Comparison of ENCODE assay signal across 31 cellular contexts in the genomic region with DNA sequence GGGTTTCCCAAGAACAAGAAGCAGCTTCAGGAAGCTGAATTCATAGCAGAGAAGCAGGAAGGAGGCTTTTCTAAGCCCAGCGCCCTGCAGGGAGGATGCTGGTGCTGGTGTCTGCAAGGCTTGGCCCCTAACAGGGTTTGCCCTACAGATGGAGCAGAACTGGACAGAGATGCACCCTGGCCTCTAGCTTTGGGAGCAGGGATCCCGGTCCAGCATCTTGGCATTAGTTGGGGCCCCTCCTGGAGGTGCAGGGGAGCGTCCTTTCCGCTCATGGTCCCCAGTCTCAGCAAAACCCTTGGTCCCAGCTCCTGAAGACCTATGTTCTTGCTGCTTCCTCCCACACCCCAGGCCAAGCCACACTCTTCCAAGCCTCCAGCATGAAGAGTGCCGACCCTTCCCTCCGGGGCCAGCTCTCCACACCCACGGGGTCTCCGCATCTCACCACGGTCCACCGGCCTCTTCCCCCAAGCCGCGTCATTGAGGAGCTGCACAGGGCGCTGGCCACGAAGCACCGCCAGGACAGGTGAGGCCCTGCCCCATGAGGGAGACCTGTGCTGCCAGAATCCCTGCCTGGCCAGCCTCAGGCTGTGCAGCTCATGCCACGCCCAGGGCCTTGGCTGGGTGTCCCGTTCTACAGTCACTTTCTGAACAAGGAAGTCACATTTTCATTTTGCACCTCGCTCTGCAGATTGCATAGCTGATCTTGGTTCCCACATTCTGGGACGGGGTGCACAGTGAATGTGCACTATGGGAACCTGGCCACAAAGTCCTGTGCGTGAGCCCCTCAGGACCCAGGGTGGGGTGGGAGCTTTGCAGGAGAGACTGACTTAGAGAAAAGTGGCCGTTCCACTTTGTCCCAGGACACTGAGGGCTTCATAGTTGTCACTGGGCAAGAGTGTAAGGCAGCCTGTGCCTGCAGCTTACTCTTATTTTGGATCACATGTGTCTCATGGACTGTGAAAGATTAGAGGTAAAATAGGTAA.
A peak's percentile ranks its signal among the peaks of the same experiment; 100 is the strongest.
DNase-seq lines count a peak whose midpoint lies in the region; ATAC-seq and TF ChIP-seq lines count a peak whose summit lies in the region.
"Had no signal": no experiment of that assay in that cellular context is flagged by ENCODE, and none has a peak within 500 bp of the region (broad histone marks: within the 10 kb centered on the region; RNA-seq: fewer than 3 reads in every experiment).

No MANE protein-coding gene starts in this region.

- H3K27me3 ChIP-seq in foreskin keratinocyte: peaks cover 15% of the 10 kb centered on the region
- no peaks in the 10 kb centered on the region for H3K27me3 ChIP-seq in HAP-1 (ENCODE audit: low read depth)
- H3K27me3 ChIP-seq: BLaER1, body of pancreas, dorsolateral prefrontal cortex, gastrocnemius medialis, ovary had no signal

- no peaks in the 10 kb centered on the region for H3K36me3 ChIP-seq in HAP-1 (replicated peaks)
- H3K36me3 ChIP-seq: gastrocnemius medialis, ovary had no signal

- no peak overlapping the region for H3K27ac ChIP-seq in foreskin keratinocyte
- H3K27ac ChIP-seq: BLaER1, body of pancreas, gastrocnemius medialis, ovary, skin epidermis had no signal

- H3K4me1 ChIP-seq in foreskin keratinocyte (no peaks in the 10 kb centered on the region), HAP-1 (no peaks in the 10 kb centered on the region)
- H3K4me1 ChIP-seq: body of pancreas had no signal

- no peak for TF ChIP-seq CTCF in LNCaP clone FGC (IDR thresholded peaks at IDR 0.05; ENCODE audit: control insufficient read depth, extremely low read depth, insufficient read depth)
- no peak for TF ChIP-seq CTCF in foreskin keratinocyte (conservative IDR thresholded peaks at IDR 0.05)

- DNase-seq in D341Med (ENCODE audit: low spot score) (peak; percentile 22), LNCaP clone FGC (ENCODE audit: low read depth) (peak; percentile 54), foreskin keratinocyte (no peak), posterior vena cava (ENCODE audit: low spot score) (peak; percentile 62), HAP-1 (ENCODE audit: low spot score in 2 of 2) (no peak), GF-D8 (lab: John Stamatoyannopoulos, UW) (no peak), nucleus accumbens (lab: John Stamatoyannopoulos, UW) (no peak)
- DNase-seq: activated CD4-positive, alpha-beta T cell treated with anti-CD3 and anti-CD28 coated beads, Interleukin-2, amount 10 ng/mL, durations not matched to agents 7 days and 5 days; activated naive CD4-positive, alpha-beta T cell treated with Interleukin-2 at 50 U/mL for 16 hours; activated T-cell treated with anti-CD3 and anti-CD28 coated beads, Interleukin-2, amount 50 U/mL, for 48 hours; body of pancreas; cerebellar nuclear complex; DMS153; gastrocnemius medialis; Karpas-422; NCI-H1436; NCI-H2081; NCI-H526; NK-92 treated with Interleukin-12 subunit alpha and Interleukin-12 subunit beta, amount 100 ng/mL, for 24 hours; retina; SHP77 treated with DMSO at 0.1 percent for 48 hours; stimulated activated naive CD8-positive, alpha-beta T cell treated with anti-CD3 and anti-CD28 coated beads, Interleukin-15, Interleukin-2, amounts not matched to agents 100 U/mL and 50 U/mL, for 24 hours had no signal

- no peaks in the 10 kb centered on the region for H3K9me3 ChIP-seq in HAP-1
- H3K9me3 ChIP-seq: BLaER1, body of pancreas, gastrocnemius medialis, ovary had no signal

- intact Hi-C loops in posterior vena cava (cut with DNase I): no loop called here

- in situ Hi-C loops in HAP-1 (cut with MboI; ENCODE audit: low sequenced_read_pairs): no loop called here

- H3K4me3 ChIP-seq in LNCaP clone FGC (ENCODE audit: low read depth, low read length) (no peak overlapping the region), HAP-1 (no peak overlapping the region)
- H3K4me3 ChIP-seq: BLaER1, body of pancreas, dorsolateral prefrontal cortex, gastrocnemius medialis, GM12878, lung, ovary, skin epidermis had no signal

- peak; percentile 12 for ATAC-seq in foreskin keratinocyte
- ATAC-seq: body of pancreas; gastrocnemius medialis; GM12878; HepG2; natural killer cell treated with Interleukin-12 subunit alpha and Interleukin-12 subunit beta and Interleukin-15 and Interleukin-18, amount 100 ng/mL, for 72 hours; Panc1; stimulated activated naive CD8-positive, alpha-beta T cell treated with anti-CD3 and anti-CD28 coated beads, Interleukin-15, Interleukin-2, amounts not matched to agents 100 U/mL and 50 U/mL, for 24 hours had no signal

Comparison
In these comparisons a context has a peak if more than half of its experiments do, and no peak if none do; other contexts are left out.
1. DNase-seq: peak in D341Med (single experiment), LNCaP clone FGC (single experiment) and posterior vena cava (single experiment); none in foreskin keratinocyte (0 of 2), HAP-1 (0 of 2), GF-D8 (single experiment) and nucleus accumbens (0 of 56).